ENCODE assay signal across 10 cellular contexts in the genomic region with DNA sequence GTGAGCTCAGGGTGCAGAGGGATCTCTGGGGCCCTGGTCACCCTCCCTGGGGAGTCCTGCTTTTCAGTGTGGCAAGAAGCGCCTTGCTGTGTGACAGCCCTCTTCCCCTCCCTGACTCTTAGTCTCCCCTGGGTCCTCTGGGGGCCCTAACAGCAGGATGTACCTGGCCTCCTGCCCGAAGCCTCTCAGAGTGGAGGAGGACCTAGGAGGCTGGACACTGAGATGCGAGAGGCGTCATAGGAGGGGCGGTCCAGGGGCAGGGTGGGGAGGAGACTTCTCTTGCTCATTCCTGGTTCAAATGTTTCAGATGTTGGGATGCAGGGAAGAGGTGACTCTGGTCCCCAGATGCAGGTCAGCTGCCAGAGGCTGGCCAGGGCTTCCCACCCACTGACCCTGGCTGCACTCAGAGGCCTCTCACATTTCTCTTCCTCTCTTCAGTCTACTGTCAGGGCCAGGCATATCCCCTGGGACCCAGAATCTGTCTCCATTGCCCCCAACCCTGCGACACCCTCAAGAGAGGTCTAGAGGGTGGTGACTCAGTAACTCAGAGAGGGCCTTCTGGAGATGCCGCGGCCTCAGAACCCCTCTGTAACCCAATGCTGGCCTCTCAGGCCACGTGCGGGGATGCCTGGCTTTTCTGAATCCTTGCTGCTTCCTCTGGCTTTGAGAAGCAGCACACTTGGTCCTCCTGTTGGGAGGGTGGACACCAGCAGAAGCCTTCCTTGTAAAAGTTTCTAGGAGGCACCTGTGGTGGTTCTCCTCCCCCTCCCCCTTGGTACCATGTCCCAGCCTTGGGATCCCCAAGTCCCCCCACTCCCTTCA. TPM values are rescaled to one million over a fixed set of nuclear protein-coding genes. Genes with fewer than 3 reads are reported as not detected.
DNase-seq lines count a peak whose midpoint lies in the region; ATAC-seq and TF ChIP-seq lines count a peak whose summit lies in the region.
"Had no signal": no experiment of that assay in that cellular context is flagged by ENCODE, and none has a peak within 500 bp of the region (broad histone marks: within the 10 kb centered on the region; RNA-seq: fewer than 3 reads in every experiment).

No MANE protein-coding gene starts in this region.

- no peaks in the 10 kb centered on the region for H3K4me1 Mint-ChIP-seq in activated naive CD8-positive, alpha-beta T cell treated with anti-CD3 and anti-CD28 coated beads for 36 hours
- H3K4me1 Mint-ChIP-seq: activated naive CD8-positive, alpha-beta T cell treated with anti-CD3 and anti-CD28 coated beads, Interleukin-2, amount 10 ng/mL, durations not matched to agents 7 days and 5 days had no signal

- no peaks in the 10 kb centered on the region; the same call in 1 of the 2 replicates for H3K9me3 ChIP-seq in AG04450 (ENCODE audit: control insufficient read depth, insufficient read depth, low read length)

- no peaks in the 10 kb centered on the region for H3K36me3 Mint-ChIP-seq in activated naive CD8-positive, alpha-beta T cell treated with anti-CD3 and anti-CD28 coated beads for 36 hours
- H3K36me3 Mint-ChIP-seq: activated naive CD8-positive, alpha-beta T cell treated with anti-CD3 and anti-CD28 coated beads, Interleukin-2, amount 10 ng/mL, durations not matched to agents 7 days and 5 days had no signal

- DNase-seq in AG04450 (ENCODE audit: low read depth, low spot score) (no peak), RWPE1 (ENCODE audit: low spot score) (no peak), fibroblast of peridontal ligament (ENCODE audit: extremely low read depth) (peak; percentile 69), omental fat pad (ENCODE audit: low spot score) (peak; percentile 53), foreskin melanocyte (no peak)
- DNase-seq in activated naive CD4-positive, alpha-beta T cell treated with Interleukin-2 at 50 U/mL for 16 hours: no peak
- DNase-seq in NK-92 treated with Interleukin-12 subunit alpha and Interleukin-12 subunit beta, amount 100 ng/mL, for 24 hours (lab: John Stamatoyannopoulos, UW): no peak
- DNase-seq in activated naive CD8-positive, alpha-beta T cell treated with anti-CD3 and anti-CD28 coated beads for 36 hours: no peak
- DNase-seq: activated naive CD8-positive, alpha-beta T cell treated with anti-CD3 and anti-CD28 coated beads, Interleukin-2, amount 10 ng/mL, durations not matched to agents 7 days and 5 days had no signal

- no peaks in the 10 kb centered on the region for H3K9me3 Mint-ChIP-seq in activated naive CD8-positive, alpha-beta T cell treated with anti-CD3 and anti-CD28 coated beads for 36 hours
- H3K9me3 Mint-ChIP-seq: activated naive CD8-positive, alpha-beta T cell treated with anti-CD3 and anti-CD28 coated beads, Interleukin-2, amount 10 ng/mL, durations not matched to agents 7 days and 5 days; T-helper 1 cell treated with Interleukin-12 subunit alpha and Interleukin-12 subunit beta and Interleukin-4 antibody, amounts not matched to agents 30 μg/mL and 1 μg/mL, for 36 hours had no signal

- H3K4me3 Mint-ChIP-seq in activated naive CD8-positive, alpha-beta T cell treated with anti-CD3 and anti-CD28 coated beads for 36 hours: no peak overlapping the region
- H3K4me3 Mint-ChIP-seq: activated naive CD8-positive, alpha-beta T cell treated with anti-CD3 and anti-CD28 coated beads, Interleukin-2, amount 10 ng/mL, durations not matched to agents 7 days and 5 days; T-helper 1 cell treated with Interleukin-12 subunit alpha and Interleukin-12 subunit beta and Interleukin-4 antibody, amounts not matched to agents 30 μg/mL and 1 μg/mL, for 36 hours had no signal

- CTCF ChIA-PET in AG04450 (lab: Charles Lee) (interaction anchor here (1.0 to 1.7 kb wide), 7 partner anchors 13 to 772 kb away, joined by 3 to 6 read pairs (median 4); a partner anchor contains a TSS), RWPE1 (lab: Yijun Ruan, JAX) (interaction anchor here (0.7 kb wide), 1 partner anchor 51 kb away, joined by 3 read pairs; no protein-coding TSS in a partner anchor)

- no peaks in the 10 kb centered on the region for H3K27me3 ChIP-seq in AG04450 (ENCODE audit: control insufficient read depth, insufficient read depth, low read length)

- no peak overlapping the region for H3K4me3 ChIP-seq in AG04450 (ENCODE audit: low read depth, low read length)

- TF ChIP-seq CTCF in AG04450 (IDR thresholded peaks at IDR 0.05; ENCODE audit: low read depth, low read length) (no peak), RWPE1 (conservative IDR thresholded peaks at IDR 0.05; ENCODE audit: low read depth) (no peak), omental fat pad (IDR thresholded peaks at IDR 0.05) (no peak)

- peak overlapping the region; percentile 87 for H3K27ac ChIP-seq in AG04450 (ENCODE audit: low read depth, low read length)
- H3K27ac ChIP-seq in RWPE1: peak overlapping the region; percentile 98

- ATAC-seq in omental fat pad (ENCODE audit: low FRiP score): peak; percentile 68

- POLR2A ChIA-PET in AG04450 (lab: Yijun Ruan, JAX) (interaction anchor here (1.0 to 3.3 kb wide), 7 partner anchors 12 to 94 kb away, joined by 5 to 32 read pairs (median 8); a partner anchor contains a TSS), RWPE1 (lab: Yijun Ruan, JAX; ENCODE audit: low non-redundant PET) (interaction anchor here (1.5 kb wide), 1 partner anchor 22 kb away, joined by 4 read pairs; no protein-coding TSS in a partner anchor)

- no peak overlapping the region for H3K27ac Mint-ChIP-seq in activated naive CD8-positive, alpha-beta T cell treated with anti-CD3 and anti-CD28 coated beads for 36 hours
- H3K27ac Mint-ChIP-seq: activated naive CD8-positive, alpha-beta T cell treated with anti-CD3 and anti-CD28 coated beads, Interleukin-2, amount 10 ng/mL, durations not matched to agents 7 days and 5 days; T-helper 1 cell treated with Interleukin-12 subunit alpha and Interleukin-12 subunit beta and Interleukin-4 antibody, amounts not matched to agents 30 μg/mL and 1 μg/mL, for 36 hours had no signal

- H3K27me3 Mint-ChIP-seq in activated naive CD8-positive, alpha-beta T cell treated with anti-CD3 and anti-CD28 coated beads for 36 hours: no peaks in the 10 kb centered on the region
- H3K27me3 Mint-ChIP-seq: activated naive CD8-positive, alpha-beta T cell treated with anti-CD3 and anti-CD28 coated beads, Interleukin-2, amount 10 ng/mL, durations not matched to agents 7 days and 5 days had no signal

RNA-seq across cellular contexts. Expression of a gene that starts 25.9 kb away (rescaled TPM):
- 14.2 and 17.4 TPM in 2 replicates for polyA plus RNA-seq in AG04450 (2011; rRNA removed)
- 26.2 and 34.8 TPM in 2 replicates for polyA minus RNA-seq in AG04450 (2011; rRNA and poly(A)+ RNA removed)
- 10 to 100 TPM; 19.9 to 43.8 (median 32.5) TPM for total RNA-seq in omental fat pad
- 1 to 10 TPM; 2.6 to 3.3 TPM for total RNA-seq in activated naive CD8-positive, alpha-beta T cell treated with anti-CD3 and anti-CD28 coated beads for 36 hours

RNA-seq across cellular contexts. Expression of a gene that starts 33.6 kb away (rescaled TPM):
- polyA plus RNA-seq in AG04450 (2011; rRNA removed): 38.9 and 42.3 TPM in 2 replicates
- 13.3 and 16.3 TPM in 2 replicates for polyA minus RNA-seq in AG04450 (2011; rRNA and poly(A)+ RNA removed)
- total RNA-seq in omental fat pad: 100 to 1,000 TPM; 162 to 194 (median 170) TPM
- 100 to 1,000 TPM; 132 to 134 TPM for total RNA-seq in activated naive CD8-positive, alpha-beta T cell treated with anti-CD3 and anti-CD28 coated beads for 36 hours

RNA-seq across cellular contexts. Expression of a gene that starts 39.0 kb away (rescaled TPM):
- polyA plus RNA-seq in AG04450 (2011; rRNA removed): 5.8 and 8.4 TPM in 2 replicates
- polyA minus RNA-seq in AG04450 (2011; rRNA and poly(A)+ RNA removed): 11.9 and 14.1 TPM in 2 replicates
- total RNA-seq in omental fat pad: 100 to 1,000 TPM in 1 of 4 donors, 10 to 100 TPM in 3; 29.9 to 144 (median 49.7) TPM
- not detected for total RNA-seq in activated naive CD8-positive, alpha-beta T cell treated with anti-CD3 and anti-CD28 coated beads for 36 hours
- total RNA-seq: activated naive CD8-positive, alpha-beta T cell treated with anti-CD3 and anti-CD28 coated beads, Interleukin-2, amount 10 ng/mL, durations not matched to agents 7 days and 5 days had no signal

RNA-seq across cellular contexts. Expression of a gene that starts 48.1 kb away (rescaled TPM):
- polyA plus RNA-seq in AG04450 (2011; rRNA removed): 31.1 and 36.6 TPM in 2 replicates
- polyA minus RNA-seq in AG04450 (2011; rRNA and poly(A)+ RNA removed): 20.2 and 23.6 TPM in 2 replicates
- 10 to 100 TPM; 17.6 to 23.2 (median 18.7) TPM for total RNA-seq in omental fat pad
- 10 to 100 TPM; 34.1 to 34.8 TPM for total RNA-seq in activated naive CD8-positive, alpha-beta T cell treated with anti-CD3 and anti-CD28 coated beads for 36 hours

Comparison
In these comparisons a context has a peak if more than half of its experiments do, and no peak if none do; other contexts are left out.
1. DNase-seq: peak in fibroblast of peridontal ligament (single experiment) and omental fat pad (single experiment); none in AG04450 (single experiment), RWPE1 (single experiment), activated naive CD4-positive, alpha-beta T cell treated with Interleukin-2 at 50 U/mL for 16 hours (single experiment), NK-92 treated with Interleukin-12 subunit alpha and Interleukin-12 subunit beta, amount 100 ng/mL, for 24 hours (single experiment), foreskin melanocyte (single experiment) and activated naive CD8-positive, alpha-beta T cell treated with anti-CD3 and anti-CD28 coated beads for 36 hours (single experiment).
2. RNA of a gene that starts 25.9 kb away (total RNA-seq): 19.9 to 43.8 TPM in omental fat pad; 2.6 to 3.3 TPM in activated naive CD8-positive, alpha-beta T cell treated with anti-CD3 and anti-CD28 coated beads for 36 hours; every median in the first group is over 4 times any median in the second.
3. RNA of a gene that starts 39.0 kb away (total RNA-seq): 29.9 to 144 TPM in omental fat pad; not detected in activated naive CD8-positive, alpha-beta T cell treated with anti-CD3 and anti-CD28 coated beads for 36 hours; every median in the first group is over 10 times any median in the second.